ENCODE assay signal across 18 cellular contexts in the genomic region with DNA sequence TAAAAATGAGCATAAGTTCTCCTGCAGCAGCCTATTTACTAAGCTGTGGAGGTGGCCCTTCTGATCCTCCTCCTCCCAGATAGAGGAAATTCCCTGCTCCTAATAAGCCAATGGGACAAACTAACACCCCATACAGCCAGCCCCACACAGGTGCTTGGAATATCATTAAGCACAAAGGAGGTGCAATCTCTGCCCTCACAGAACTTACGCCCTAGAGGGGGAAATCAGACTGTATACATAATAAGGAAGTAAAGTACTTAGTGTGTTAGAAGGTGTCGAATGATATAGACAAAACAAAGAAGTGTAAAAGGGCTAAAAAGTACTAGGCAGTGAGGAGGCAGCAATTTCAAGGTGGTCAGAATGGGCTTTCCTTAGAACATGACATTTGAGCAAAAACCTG. TPM values are rescaled to one million over a fixed set of nuclear protein-coding genes. Genes with fewer than 3 reads are reported as not detected.
A peak's percentile ranks its signal among the peaks of the same experiment; 100 is the strongest.
DNase-seq lines count a peak whose midpoint lies in the region; ATAC-seq and TF ChIP-seq lines count a peak whose summit lies in the region.
"Had no signal": no experiment of that assay in that cellular context is flagged by ENCODE, and none has a peak within 500 bp of the region (broad histone marks: within the 10 kb centered on the region; RNA-seq: fewer than 3 reads in every experiment).

No MANE protein-coding gene starts in this region.

- H3K4me3 ChIP-seq in BLaER1 treated with 17β-estradiol and CSF1 and Interleukin-3, amounts not matched to agents 10 nM and 100 nM = no peak overlapping the region
- H3K4me3 ChIP-seq in MM.1S (ENCODE audit: low read length) (no peak overlapping the region), body of pancreas (no peak overlapping the region), gastrocnemius medialis (no peak overlapping the region)
- H3K4me3 ChIP-seq: left lung, neural progenitor cell had no signal

- H3K79me2 ChIP-seq in H9 (ENCODE audit: insufficient read depth, low read length) = no peaks in the 10 kb centered on the region
- no peaks in the 10 kb centered on the region for H3K79me2 ChIP-seq in MM.1S (ENCODE audit: low read length)

- H2BK5ac ChIP-seq in H9 (ENCODE audit: insufficient read length, low read length) = no peak overlapping the region

- no peak overlapping the region for H3K4ac ChIP-seq in H9 (ENCODE audit: low read depth, low read length)

- H3K9me2 ChIP-seq in MM.1S (replicated peaks; ENCODE audit: insufficient read depth, low read length) = no peaks in the 10 kb centered on the region

- no peaks in the 10 kb centered on the region for H4K20me1 ChIP-seq in BLaER1 treated with 17β-estradiol and CSF1 and Interleukin-3, amounts not matched to agents 10 nM and 100 nM
- no peaks in the 10 kb centered on the region for H4K20me1 ChIP-seq in H9 (ENCODE audit: control insufficient read depth, insufficient read depth, insufficient read length)
- H4K20me1 ChIP-seq in MM.1S (ENCODE audit: insufficient read depth, low read length) = no peaks in the 10 kb centered on the region

- no peak overlapping the region for H2AK5ac ChIP-seq in H9 (ENCODE audit: insufficient read length, low read length)

- peaks cover 18% of the 10 kb centered on the region for H3F3A ChIP-seq in MM.1S (ENCODE audit: insufficient read depth, low read length)

- WGBS in H9 (ENCODE audit: extremely low coverage, insufficient read length, low lambda C conversion rate) = no CpG with 5 or more reads among the region's 2 CpGs
- 70 to 89% methylated on average over 2 of the region's 2 CpGs for WGBS in body of pancreas, 2 donors

- no peak overlapping the region for H2BK20ac ChIP-seq in H9 (ENCODE audit: low read depth, low read length, poor library complexity, severe bottlenecking)

- no peak overlapping the region for H3K4me3 Mint-ChIP-seq in H9
- no peak overlapping the region for H3K4me3 Mint-ChIP-seq in memory B cell
- H3K4me3 Mint-ChIP-seq: activated naive CD4-positive, alpha-beta T cell treated with anti-CD3 and anti-CD28 coated beads, Interleukin-2, amount 10 ng/mL, durations not matched to agents 7 days and 5 days; neural progenitor cell had no signal

- no peak overlapping the region for H2BK12ac ChIP-seq in H9 (ENCODE audit: insufficient read length, low read depth, low read length)

- no peak overlapping the region for H4K8ac ChIP-seq in H9 (replicated peaks; ENCODE audit: insufficient read length, low read depth, low read length)

- peaks cover 0 to 45% (median 6%) of the 10 kb centered on the region in 11 experiments; a peak in 7 of 22 replicates for H3K9me3 ChIP-seq in BLaER1 treated with 17β-estradiol and CSF1 and Interleukin-3, amounts not matched to agents 10 nM and 100 nM (replicated peaks in 1 of 11)
- H3K9me3 ChIP-seq in H9 (ENCODE audit: control insufficient read depth, low read depth, low read length) = no peaks in the 10 kb centered on the region
- H3K9me3 ChIP-seq in MM.1S (replicated peaks; ENCODE audit: insufficient read depth, low read length) = no peaks in the 10 kb centered on the region
- no peaks in the 10 kb centered on the region for H3K9me3 ChIP-seq in body of pancreas
- no peaks in the 10 kb centered on the region for H3K9me3 ChIP-seq in gastrocnemius medialis
- H3K9me3 ChIP-seq: left lung had no signal

- H3K27me3 Mint-ChIP-seq in H9 (ENCODE audit: low read depth) = no peaks in the 10 kb centered on the region
- H3K27me3 Mint-ChIP-seq in memory B cell = no peaks in the 10 kb centered on the region

- no peaks in the 10 kb centered on the region for H3K27me3 ChIP-seq in BLaER1 treated with 17β-estradiol and CSF1 and Interleukin-3, amounts not matched to agents 10 nM and 100 nM
- H3K27me3 ChIP-seq in H9 (ENCODE audit: insufficient read depth, low read length) (no peaks in the 10 kb centered on the region), MM.1S (replicated peaks; ENCODE audit: insufficient read depth, low read length) (no peaks in the 10 kb centered on the region), body of pancreas (no peaks in the 10 kb centered on the region), gastrocnemius medialis (no peaks in the 10 kb centered on the region)
- H3K27me3 ChIP-seq: brain microvascular endothelial cell, left lung, neural progenitor cell had no signal

- no peak overlapping the region for H2BK15ac ChIP-seq in H9 (ENCODE audit: low read depth, low read length)

- H3K27ac Mint-ChIP-seq in H9 = peak overlapping the region; percentile 1 to 54 (median 35); a peak in 5 of 7 replicates
- H3K27ac Mint-ChIP-seq in memory B cell = peak overlapping the region; percentile 79
- H3K27ac Mint-ChIP-seq: activated naive CD4-positive, alpha-beta T cell treated with anti-CD3 and anti-CD28 coated beads, Interleukin-2, amount 10 ng/mL, durations not matched to agents 7 days and 5 days had no signal

- H3K4me1 Mint-ChIP-seq in H9 = peaks cover 54 to 66% of the 10 kb centered on the region in 2 experiments
- H3K4me1 Mint-ChIP-seq in memory B cell = peaks cover 16% of the 10 kb centered on the region
- H3K4me1 Mint-ChIP-seq: activated naive CD4-positive, alpha-beta T cell treated with anti-CD3 and anti-CD28 coated beads, Interleukin-2, amount 10 ng/mL, durations not matched to agents 7 days and 5 days had no signal

- H3K27ac ChIP-seq in BLaER1 treated with 17β-estradiol and CSF1 and Interleukin-3, amounts not matched to agents 10 nM and 100 nM = peak overlapping the region in 10 of 11 experiments; percentile 23 to 64 (median 51); a peak in 18 of 22 replicates
- H3K27ac ChIP-seq in H9 (ENCODE audit: insufficient read length, low read depth, low read length) (no peak overlapping the region), MM.1S (ENCODE audit: low read length) (peak overlapping the region; percentile 84), body of pancreas (no peak overlapping the region), gastrocnemius medialis (no peak overlapping the region)
- H3K27ac ChIP-seq: brain microvascular endothelial cell, left lung, neural progenitor cell had no signal

- H3K23me2 ChIP-seq in H9 (ENCODE audit: insufficient read length, low read depth, low read length, poor library complexity, severe bottlenecking) = no peaks in the 10 kb centered on the region

- peak overlapping the region in 4 of 11 experiments; percentile 1 to 8 (median 4); a peak in 4 of 22 replicates for H3K9ac ChIP-seq in BLaER1 treated with 17β-estradiol and CSF1 and Interleukin-3, amounts not matched to agents 10 nM and 100 nM
- H3K9ac ChIP-seq in H9 (ENCODE audit: extremely low read depth, insufficient read length, low read length) = no peak overlapping the region
- H3K9ac ChIP-seq in MM.1S (ENCODE audit: low read length) = peak overlapping the region; percentile 21; the same call in 1 of the 2 replicates
- H3K9ac ChIP-seq: neural progenitor cell had no signal

- H3K9me3 Mint-ChIP-seq in H9 (peaks cover 0 to 4% of the 10 kb centered on the region in 2 experiments; a peak in 2 of 5 replicates), memory B cell (no peaks in the 10 kb centered on the region)
- H3K9me3 Mint-ChIP-seq: activated naive CD4-positive, alpha-beta T cell treated with anti-CD3 and anti-CD28 coated beads, Interleukin-2, amount 10 ng/mL, durations not matched to agents 7 days and 5 days; neural progenitor cell had no signal

- no peak for DNase-seq in H9
- DNase-seq in MM.1S = no peak
- peak in 1 of 2 donors; percentile 39 for DNase-seq in memory B cell (ENCODE audit: low spot score in 2 of 2)
- DNase-seq in body of pancreas = no peak
- no peak for DNase-seq in left ventricle myocardium superior
- DNase-seq in gastrocnemius medialis = no peak
- no peak for DNase-seq in GM10266 (ENCODE audit: extremely low spot score)
- DNase-seq: ACHN; activated CD4-positive, CD25-positive, alpha-beta regulatory T cell treated with anti-CD3 and anti-CD28 coated beads, Interleukin-2, amount 50 U/mL, for 72 hours; activated naive CD4-positive, alpha-beta T cell treated with anti-CD3 and anti-CD28 coated beads, Interleukin-2, amount 10 ng/mL, durations not matched to agents 7 days and 5 days; brain microvascular endothelial cell; left lung; NCI-H2029 treated with DMSO at 0.1 percent for 48 hours; NCI-H526; T-helper 1 cell had no signal

- peak overlapping the region; percentile 56 to 76 (median 69) for H3K4me2 ChIP-seq in BLaER1 treated with 17β-estradiol and CSF1 and Interleukin-3, amounts not matched to agents 10 nM and 100 nM
- H3K4me2 ChIP-seq in H9 (ENCODE audit: insufficient read depth, insufficient read length, low read length) (no peak overlapping the region), MM.1S (ENCODE audit: low read depth, low read length) (peak overlapping the region; percentile 61)
- H3K4me2 ChIP-seq: neural progenitor cell had no signal

- H3K56ac ChIP-seq in H9 (ENCODE audit: insufficient read length, low read depth, low read length) = no peak overlapping the region

- TF ChIP-seq POLR2A in body of pancreas (IDR thresholded peaks at IDR 0.05) (no peak), gastrocnemius medialis (IDR thresholded peaks at IDR 0.05) (no peak)

- no peaks in the 10 kb centered on the region for H3K79me1 ChIP-seq in H9 (ENCODE audit: insufficient read depth, low read depth, low read length, poor library complexity, severe bottlenecking)

- H2BK120ac ChIP-seq in H9 (ENCODE audit: low read depth, low read length, poor library complexity, severe bottlenecking) = no peak overlapping the region

- intact Hi-C loops in body of pancreas (cut with DNase I) (loop anchor here (10.0 kb wide), 1 partner anchor 134 kb away; no protein-coding TSS in a partner anchor), left ventricle myocardium superior (cut with micrococcal nuclease) (loop anchor here (10.0 kb wide), 1 partner anchor 1046 kb away; no protein-coding TSS in a partner anchor), gastrocnemius medialis (cut with DNase I; ENCODE audit: low total_unique reads) (no loop called here)

- no peak overlapping the region for H4K91ac ChIP-seq in H9 (ENCODE audit: insufficient read length, low read depth, low read length)

- H4K5ac ChIP-seq in H9 (ENCODE audit: insufficient read length, low read depth, low read length) = no peak overlapping the region

- peaks cover 18 to 37% (median 29%) of the 10 kb centered on the region in 10 experiments for H3K4me1 ChIP-seq in BLaER1 treated with 17β-estradiol and CSF1 and Interleukin-3, amounts not matched to agents 10 nM and 100 nM
- H3K4me1 ChIP-seq in H9 (ENCODE audit: insufficient read depth, low read length) (peaks cover 3% of the 10 kb centered on the region; the same call in 1 of the 2 replicates), MM.1S (ENCODE audit: low read length) (peaks cover 30% of the 10 kb centered on the region), body of pancreas (no peaks in the 10 kb centered on the region), gastrocnemius medialis (no peaks in the 10 kb centered on the region)
- H3K4me1 ChIP-seq: left lung had no signal

- H2AFZ ChIP-seq in H9 (ENCODE audit: low read length) (no peak overlapping the region), MM.1S (ENCODE audit: low read length) (peak overlapping the region; percentile 41)
- H2AFZ ChIP-seq: neural progenitor cell had no signal

- no peak overlapping the region for H3T11ph ChIP-seq in H9 (ENCODE audit: low read length)

- H3K18ac ChIP-seq in H9 (ENCODE audit: insufficient read length, low read depth, low read length) = no peak overlapping the region

- no peak for TF ChIP-seq CTCF in H9 (conservative IDR thresholded peaks at IDR 0.05)
- no peak for TF ChIP-seq CTCF in MM.1S (IDR thresholded peaks at IDR 0.05; ENCODE audit: low read length)
- TF ChIP-seq CTCF in body of pancreas (IDR thresholded peaks at IDR 0.05) = no peak
- TF ChIP-seq CTCF in gastrocnemius medialis (IDR thresholded peaks at IDR 0.05 in 4 of 5, conservative IDR thresholded peaks at IDR 0.05 in 1 of 5) = no peak
- no peak for TF ChIP-seq CTCF in GM10266 (IDR thresholded peaks at IDR 0.05; ENCODE audit: control insufficient read depth, insufficient read depth, low read depth, missing control alignments)

- in situ Hi-C loops in gastrocnemius medialis (cut with MboI; ENCODE audit: low sequenced_read_pairs in 4 of 4) = no loop called here

- no peak overlapping the region for H3K23ac ChIP-seq in H9 (ENCODE audit: insufficient read length, low read depth, low read length)

- ATAC-seq in memory B cell (ENCODE audit: low read depth) = peak; percentile 56
- no peak for ATAC-seq in body of pancreas
- no peak for ATAC-seq in left ventricle myocardium superior
- ATAC-seq in gastrocnemius medialis = no peak

- no peaks in the 10 kb centered on the region for H3K36me3 ChIP-seq in BLaER1 treated with 17β-estradiol and CSF1 and Interleukin-3, amounts not matched to agents 10 nM and 100 nM
- no peaks in the 10 kb centered on the region for H3K36me3 ChIP-seq in MM.1S (replicated peaks; ENCODE audit: insufficient read depth, low read length)
- no peaks in the 10 kb centered on the region for H3K36me3 ChIP-seq in body of pancreas (replicated peaks in 1 of 2; ENCODE audit: insufficient read depth in 1 of 2, low read depth in 2 of 2)
- no peaks in the 10 kb centered on the region for H3K36me3 ChIP-seq in gastrocnemius medialis
- H3K36me3 ChIP-seq: brain microvascular endothelial cell, left lung, neural progenitor cell had no signal

- no peak overlapping the region for H3K14ac ChIP-seq in H9 (ENCODE audit: insufficient read depth, low read length)

- H3K36me3 Mint-ChIP-seq in H9 (ENCODE audit: insufficient read depth in 1 of 3, low read depth in 3 of 3) (peaks cover 0 to 3% (median 3%) of the 10 kb centered on the region in 3 experiments; a peak in 2 of 7 replicates), memory B cell (no peaks in the 10 kb centered on the region)
- H3K36me3 Mint-ChIP-seq: activated naive CD4-positive, alpha-beta T cell treated with anti-CD3 and anti-CD28 coated beads, Interleukin-2, amount 10 ng/mL, durations not matched to agents 7 days and 5 days; neural progenitor cell had no signal

RNA-seq across cellular contexts. Expression of a gene that starts 5.8 kb away (rescaled TPM):
- total RNA-seq in H9 (2021) (not detected in 2 replicates), body of pancreas (not detected), left ventricle myocardium superior (not detected), gastrocnemius medialis (under 1 TPM in 1 of 4 donors, not detected in 3; 0.75 TPM)
- total RNA-seq: left lung had no signal

RNA-seq across cellular contexts. Expression of a gene that starts 16.8 kb away (rescaled TPM):
- total RNA-seq in H9 (2021) = not detected in 2 replicates
- not detected for total RNA-seq in body of pancreas
- not detected for total RNA-seq in left ventricle myocardium superior
- not detected for total RNA-seq in gastrocnemius medialis
- total RNA-seq: left lung, M059J had no signal

RNA-seq across cellular contexts. Expression of a gene that starts 42.8 kb away (rescaled TPM):
- not detected in 2 replicates for total RNA-seq in H9 (2021)
- total RNA-seq in body of pancreas = not detected
- total RNA-seq in left ventricle myocardium superior = not detected
- total RNA-seq in gastrocnemius medialis = under 1 TPM in 1 of 4 donors, not detected in 3; 0.10 TPM
- total RNA-seq: M059J had no signal

Comparison
In these comparisons a context has a peak if more than half of its experiments do, and no peak if none do; other contexts are left out.
1. H3K27ac ChIP-seq: peak in BLaER1 treated with 17β-estradiol and CSF1 and Interleukin-3, amounts not matched to agents 10 nM and 100 nM (10 of 11) and MM.1S (single experiment); none in H9 (single experiment), body of pancreas (0 of 4) and gastrocnemius medialis (0 of 4).